In the genomic region with DNA sequence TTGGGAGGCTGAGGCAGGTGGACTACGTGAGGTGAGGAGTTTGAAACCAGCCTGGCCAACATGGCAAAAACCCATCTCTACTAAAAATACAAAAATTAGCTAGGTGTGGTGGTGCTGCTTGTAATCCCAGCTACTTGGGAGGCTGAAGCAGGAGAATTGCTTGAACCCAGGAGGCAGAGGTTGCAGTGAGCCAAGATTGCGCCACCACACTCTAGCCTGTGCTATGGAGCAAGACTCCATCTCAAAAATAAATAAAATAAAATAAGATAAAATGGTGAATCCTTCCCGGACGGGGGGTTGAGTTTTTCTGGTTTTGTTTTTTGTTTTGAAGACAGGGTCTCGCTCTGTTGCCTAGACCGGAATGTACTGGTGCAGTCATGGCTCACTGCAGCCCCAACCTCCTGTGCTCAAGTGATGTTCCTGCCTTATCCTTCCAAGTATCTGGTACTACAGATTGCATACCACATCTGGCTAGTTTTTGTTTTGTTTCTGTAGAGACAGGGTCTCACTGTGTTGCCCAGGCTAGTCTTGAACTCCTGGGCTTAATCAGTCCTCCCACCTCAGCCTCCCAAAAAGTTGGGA, we compare ENCODE assay signal across 10 cellular contexts. TPM values are rescaled to one million over a fixed set of nuclear protein-coding genes. Genes with fewer than 3 reads are reported as not detected.
DNase-seq lines count a peak whose midpoint lies in the region; ATAC-seq, FAIRE-seq and TF ChIP-seq lines count a peak whose summit lies in the region.
"Not testable (repeated sequence)": the region's sequence is repeated elsewhere in the genome, so short reads cannot be mapped to it uniquely, and the experiment has no call there.
"Had no signal": no experiment of that assay in that cellular context is flagged by ENCODE, and none has a peak within 500 bp of the region (broad histone marks: within the 10 kb centered on the region; RNA-seq: fewer than 3 reads in every experiment).

No MANE protein-coding gene starts in this region.

- peaks cover 77% of the 10 kb centered on the region for H3K4me1 ChIP-seq in BLaER1
- H3K4me1 ChIP-seq in GM12878 (ENCODE audit: control insufficient read depth, insufficient read depth, low read length): peaks cover 37% of the 10 kb centered on the region

- not testable (repeated sequence) for H3K27me3 Mint-ChIP-seq in T-cell; activated naive CD4-positive, alpha-beta T cell treated with anti-CD3 and anti-CD28 coated beads for 36 hours (ENCODE audit: low read depth); naive B cell; stimulated activated naive CD8-positive, alpha-beta T cell treated with anti-CD3 and anti-CD28 coated beads, Interleukin-15, Interleukin-2, amounts not matched to agents 100 ng/mL and 50 ng/mL, for 24 hours

- peak; percentile 89 for DNase-seq in NAMALWA (ENCODE audit: low spot score)
- DNase-seq in T-cell; activated naive CD4-positive, alpha-beta T cell treated with anti-CD3 and anti-CD28 coated beads for 36 hours; GM12878 (ENCODE audit: low read depth, low spot score): not testable (repeated sequence)
- peak; percentile 62 for DNase-seq in naive B cell

- H3K36me3 Mint-ChIP-seq in T-cell; activated naive CD4-positive, alpha-beta T cell treated with anti-CD3 and anti-CD28 coated beads for 36 hours (ENCODE audit: low read depth); naive B cell; stimulated activated naive CD8-positive, alpha-beta T cell treated with anti-CD3 and anti-CD28 coated beads, Interleukin-15, Interleukin-2, amounts not matched to agents 100 ng/mL and 50 ng/mL, for 24 hours (ENCODE audit: low read depth): not testable (repeated sequence)

- 96% methylated on average over 6 of the region's 6 CpGs for WGBS in GM12878 (ENCODE audit: insufficient coverage, insufficient replicate concordance, low lambda C conversion rate, missing lambda C conversion rate)

- H3K4me2 ChIP-seq in BLaER1: peak overlapping the region; percentile 82
- H3K4me2 ChIP-seq in GM12878 (ENCODE audit: control insufficient read depth, insufficient read depth): peak overlapping the region; percentile 20; the same call in 1 of the 2 replicates

- H4K20me1 ChIP-seq in BLaER1; GM12878 (ENCODE audit: control insufficient read depth, insufficient read depth): not testable (repeated sequence)

- not testable (repeated sequence) for H3K9me3 Mint-ChIP-seq in T-cell; activated naive CD4-positive, alpha-beta T cell treated with anti-CD3 and anti-CD28 coated beads for 36 hours; naive B cell; stimulated activated naive CD8-positive, alpha-beta T cell treated with anti-CD3 and anti-CD28 coated beads, Interleukin-15, Interleukin-2, amounts not matched to agents 100 ng/mL and 50 ng/mL, for 24 hours

- RAD21 ChIA-PET in GM12878 (lab: Charles Lee; ENCODE audit: unreplicated experiment): interaction anchor here (4.5 kb wide), 1 partner anchor 18 kb away, joined by 30 read pairs; no protein-coding TSS in a partner anchor

- TF ChIP-seq EP300 in GM12878 (IDR thresholded peaks at IDR 0.05; ENCODE audit: borderline replicate concordance in 1 of 2, control insufficient read depth in 1 of 2, low read depth in 2 of 2, low read length in 2 of 2): not testable (repeated sequence)

- H3K27me3 ChIP-seq in BLaER1; GM12878 (replicated peaks in 1 of 2; ENCODE audit: control insufficient read depth in 2 of 2, insufficient read depth in 2 of 2, low read length in 1 of 2): not testable (repeated sequence)

- SMC1A ChIA-PET in GM12878 (lab: Charles Lee; ENCODE audit: uncharacterized antibody, unreplicated experiment): interaction anchor here (0.6 to 7.0 kb wide), 4 partner anchors 17 to 184 kb away, joined by 3 to 112 read pairs (median 20); partner anchors contain the start of gene PVRIG

- H3K27ac Mint-ChIP-seq in T-cell (peak overlapping the region; percentile 75 to 81), naive B cell (peak overlapping the region; percentile 92 to 98 (median 97))
- H3K27ac Mint-ChIP-seq in activated naive CD4-positive, alpha-beta T cell treated with anti-CD3 and anti-CD28 coated beads for 36 hours: peak overlapping the region; percentile 56
- peak overlapping the region; percentile 61 for H3K27ac Mint-ChIP-seq in stimulated activated naive CD8-positive, alpha-beta T cell treated with anti-CD3 and anti-CD28 coated beads, Interleukin-15, Interleukin-2, amounts not matched to agents 100 ng/mL and 50 ng/mL, for 24 hours

- H3K36me3 ChIP-seq in BLaER1; GM12878 (ENCODE audit: control insufficient read depth in 2 of 2, insufficient read depth in 2 of 2, low read length in 1 of 2): not testable (repeated sequence)

- not testable (repeated sequence) for H3K9me3 ChIP-seq in BLaER1; GM12878 (replicated peaks; ENCODE audit: control insufficient read depth, insufficient read depth, low read length)

- H3K4me3 ChIP-seq in BLaER1: peak overlapping the region; percentile 39
- not testable (repeated sequence) for H3K4me3 ChIP-seq in GM12878

- H3K4me1 Mint-ChIP-seq in T-cell: peaks cover 35 to 45% (median 43%) of the 10 kb centered on the region in 3 donors
- peaks cover 55% of the 10 kb centered on the region for H3K4me1 Mint-ChIP-seq in activated naive CD4-positive, alpha-beta T cell treated with anti-CD3 and anti-CD28 coated beads for 36 hours (ENCODE audit: low read depth)
- peaks cover 59 to 79% (median 68%) of the 10 kb centered on the region in 3 donors for H3K4me1 Mint-ChIP-seq in naive B cell
- peaks cover 52% of the 10 kb centered on the region for H3K4me1 Mint-ChIP-seq in stimulated activated naive CD8-positive, alpha-beta T cell treated with anti-CD3 and anti-CD28 coated beads, Interleukin-15, Interleukin-2, amounts not matched to agents 100 ng/mL and 50 ng/mL, for 24 hours (ENCODE audit: low read depth)

- peak overlapping the region; percentile 89 for H3K27ac ChIP-seq in BLaER1
- H3K27ac ChIP-seq in GM12878 (ENCODE audit: control insufficient read depth, insufficient read depth): peak overlapping the region; percentile 42

- H2AFZ ChIP-seq in GM12878 (ENCODE audit: control insufficient read depth, low read depth, low read length): peak overlapping the region; percentile 70

- not testable (repeated sequence) for TF ChIP-seq CTCF in GM12878 (IDR thresholded peaks at IDR 0.05 in 2 of 3, conservative IDR thresholded peaks at IDR 0.05 in 1 of 3; ENCODE audit: control insufficient read depth in 2 of 3, extremely low read depth in 1 of 3, insufficient read depth in 1 of 3, low read depth in 3 of 3, low read length in 3 of 3)

- not testable (repeated sequence) for FAIRE-seq in GM12878 (lab: Jason Lieb, UNC)

- CTCF ChIA-PET in T-cell (lab: Charles Lee): not testable (repeated sequence)
- CTCF ChIA-PET in activated naive CD4-positive, alpha-beta T cell treated with anti-CD3 and anti-CD28 coated beads for 36 hours (lab: Charles Lee): interaction anchor here (0.6 to 4.9 kb wide), 6 partner anchors 17 to 87 kb away, joined by 3 to 17 read pairs (median 4); no protein-coding TSS in a partner anchor
- CTCF ChIA-PET in GM12878 (lab: Yijun Ruan, JAX): interaction anchor here (3.0 to 7.0 kb wide), 3 partner anchors 17 to 59 kb away, joined by 10 to 65 read pairs (median 56); no protein-coding TSS in a partner anchor

- not testable (repeated sequence) for BruUV-seq in GM12878 (replicated peaks; lab: Mats Ljungman, UMichigan)

- intact Hi-C loops in activated naive CD4-positive, alpha-beta T cell treated with anti-CD3 and anti-CD28 coated beads for 36 hours (cut with micrococcal nuclease); GM12878 (cut with micrococcal nuclease; ENCODE audit: unreplicated experiment): not testable (repeated sequence)

- peak overlapping the region; percentile 70 for H3K9ac ChIP-seq in BLaER1
- H3K9ac ChIP-seq in GM12878 (ENCODE audit: control insufficient read depth, insufficient read depth, low read length): peak overlapping the region; percentile 12; the same call in 1 of the 2 replicates

- H3K4me3 Mint-ChIP-seq in T-cell (peak overlapping the region in 1 of 3 donors; percentile 32), naive B cell (peak overlapping the region; percentile 17 to 84 (median 74))
- not testable (repeated sequence) for H3K4me3 Mint-ChIP-seq in activated naive CD4-positive, alpha-beta T cell treated with anti-CD3 and anti-CD28 coated beads for 36 hours; stimulated activated naive CD8-positive, alpha-beta T cell treated with anti-CD3 and anti-CD28 coated beads, Interleukin-15, Interleukin-2, amounts not matched to agents 100 ng/mL and 50 ng/mL, for 24 hours

- ATAC-seq in GM21825 (IDR thresholded peaks at IDR 0.05; ENCODE audit: unreplicated experiment) (peak; percentile 46), naive B cell (ENCODE audit: low read depth in 2 of 2) (peak; percentile 83 to 87)
- ATAC-seq in T-cell (replicated peaks in 1 of 4); GM12878: not testable (repeated sequence)

- H3K79me2 ChIP-seq in GM12878 (ENCODE audit: control insufficient read depth, insufficient read depth, low read length): not testable (repeated sequence)

- TF ChIP-seq POLR2A in GM12878 (IDR thresholded peaks at IDR 0.05; ENCODE audit: low read depth, low read length): not testable (repeated sequence)

- in situ Hi-C loops in GM12878 (cut with MboI): not testable (repeated sequence)

- not testable (repeated sequence) for TF ChIP-seq RAD21 in GM12878 (IDR thresholded peaks at IDR 0.05; ENCODE audit: insufficient read depth, low read depth, low read length)

- POLR2A ChIA-PET in T-cell (lab: Charles Lee): not testable (repeated sequence)
- POLR2A ChIA-PET in GM12878 (lab: Charles Lee): interaction anchor here (5.8 kb wide), 1 partner anchor 17 kb away, joined by 60 read pairs; no protein-coding TSS in a partner anchor

RNA-seq across cellular contexts. Expression of gene STAG3, which starts 14.7 kb away (rescaled TPM):
- total RNA-seq in T-cell (1 to 10 TPM; 4.8 to 8.7 (median 7.3) TPM), GM12878 (2014; rRNA removed) (101 and 122 TPM in 2 replicates), GM12878 (2014; rRNA removed; fragmentation: Illumina TruSeq; extraction: Trizol) (123 and 133 TPM in 2 replicates), GM12878 (2021) (78.7 and 81.7 TPM in 2 replicates)
- 10 to 100 TPM; 38.4 to 41.0 TPM for total RNA-seq in activated naive CD4-positive, alpha-beta T cell treated with anti-CD3 and anti-CD28 coated beads for 36 hours
- total RNA-seq in GM12878 (2013; cell fraction: nucleolus; rRNA removed): 33.8 and 37.8 TPM in 2 replicates
- polyA plus RNA-seq in GM12878 (2011; ENCODE audit: low read depth): 221 TPM
- polyA plus RNA-seq in GM12878 (2011; rRNA removed) (73.0 and 90.4 TPM in 2 replicates), GM12878 (2014; fragmentation: Illumina TruSeq; extraction: Trizol) (178 and 192 TPM in 2 replicates), GM12878 (2014; fragmentation: Nextera tagmentation; extraction: Ambion mirVana) (100 to 1,000 TPM; 281 to 306 TPM), GM12878 (2014; rRNA removed) (112 and 153 TPM in 2 replicates), GM12878 (2016; fragmentation: Nextera tagmentation; extraction: Ambion mirVana) (100 to 1,000 TPM; 112 to 116 TPM), naive B cell (ENCODE audit: low read depth in 6 of 6) (100 to 1,000 TPM in 5 of 6 donors, 10 to 100 TPM in 1; 97.1 to 221 (median 129) TPM)
- 47.6 and 55.0 TPM in 2 replicates for polyA plus RNA-seq in GM12878 (2011; cell fraction: cytosol; rRNA removed)
- 22.6 and 31.0 TPM in 2 replicates for polyA plus RNA-seq in GM12878 (2011; cell fraction: nucleus; rRNA removed)
- 158 and 173 TPM in 2 replicates for polyA plus RNA-seq in GM12878 (2012)
- polyA minus RNA-seq in GM12878 (2011; rRNA and poly(A)+ RNA removed): 14.5 and 19.5 TPM in 2 replicates
- 5.3 and 6.7 TPM in 2 replicates for polyA minus RNA-seq in GM12878 (2011; cell fraction: cytosol; rRNA and poly(A)+ RNA removed)
- polyA minus RNA-seq in GM12878 (2011; cell fraction: nucleus; rRNA and poly(A)+ RNA removed): 12.2 and 15.6 TPM in 2 replicates

RNA-seq across cellular contexts. Expression of gene GPC2, which starts 15.2 kb away (rescaled TPM):
- total RNA-seq in T-cell: 10 to 100 TPM; 12.4 to 37.0 (median 26.3) TPM
- total RNA-seq in activated naive CD4-positive, alpha-beta T cell treated with anti-CD3 and anti-CD28 coated beads for 36 hours: 1 to 10 TPM; 7.6 to 9.5 TPM
- 4.9 and 6.6 TPM in 2 replicates for total RNA-seq in GM12878 (2013; cell fraction: nucleolus; rRNA removed)
- total RNA-seq in GM12878 (2014; rRNA removed): 3.0 and 3.9 TPM in 2 replicates
- total RNA-seq in GM12878 (2014; rRNA removed; fragmentation: Illumina TruSeq; extraction: Trizol): 0.85 and 0.92 TPM in 2 replicates
- total RNA-seq in GM12878 (2021): 3.9 and 5.1 TPM in 2 replicates
- 1.6 TPM for polyA plus RNA-seq in GM12878 (2011; ENCODE audit: low read depth)
- 0.45 and 0.65 TPM in 2 replicates for polyA plus RNA-seq in GM12878 (2011; rRNA removed)
- polyA plus RNA-seq in GM12878 (2011; cell fraction: cytosol; rRNA removed): 1.0 and 1.7 TPM in 2 replicates
- 4.8 and 5.6 TPM in 2 replicates for polyA plus RNA-seq in GM12878 (2011; cell fraction: nucleus; rRNA removed)
- 1.3 and 1.4 TPM in 2 replicates for polyA plus RNA-seq in GM12878 (2012)
- 0.24 and 0.98 TPM in 2 replicates for polyA plus RNA-seq in GM12878 (2014; fragmentation: Illumina TruSeq; extraction: Trizol)
- polyA plus RNA-seq in GM12878 (2014; fragmentation: Nextera tagmentation; extraction: Ambion mirVana): under 1 TPM; 0.19 to 0.24 TPM
- 4.3 and 6.3 TPM in 2 replicates for polyA plus RNA-seq in GM12878 (2014; rRNA removed)
- under 1 TPM; 0.48 to 0.68 TPM for polyA plus RNA-seq in GM12878 (2016; fragmentation: Nextera tagmentation; extraction: Ambion mirVana)
- 0.22 and 1.0 TPM in 2 replicates for polyA minus RNA-seq in GM12878 (2011; rRNA and poly(A)+ RNA removed)
- polyA minus RNA-seq in GM12878 (2011; cell fraction: cytosol; rRNA and poly(A)+ RNA removed): 0.83 and 1.7 TPM in 2 replicates
- 2.4 and 3.5 TPM in 2 replicates for polyA minus RNA-seq in GM12878 (2011; cell fraction: nucleus; rRNA and poly(A)+ RNA removed)
- polyA plus RNA-seq in naive B cell (ENCODE audit: low read depth in 6 of 6): under 1 TPM in 4 of 6 donors, not detected in 2; 0.18 to 0.84 (median 0.28) TPM
- polyA plus RNA-seq: CD14-positive monocyte had no signal

RNA-seq across cellular contexts. Expression of gene GAL3ST4, which starts 24.0 kb away (rescaled TPM):
- total RNA-seq in T-cell (10 to 100 TPM; 10.5 to 29.7 (median 18.0) TPM), GM12878 (2014; rRNA removed) (0.98 and 1.1 TPM in 2 replicates), GM12878 (2014; rRNA removed; fragmentation: Illumina TruSeq; extraction: Trizol) (0.83 and 1.1 TPM in 2 replicates), GM12878 (2021) (1.3 and 2.0 TPM in 2 replicates)
- total RNA-seq in activated naive CD4-positive, alpha-beta T cell treated with anti-CD3 and anti-CD28 coated beads for 36 hours: 1 to 10 TPM; 6.2 to 6.5 TPM
- total RNA-seq in GM12878 (2013; cell fraction: nucleolus; rRNA removed): 1.4 and 2.9 TPM in 2 replicates
- polyA plus RNA-seq in GM12878 (2011; ENCODE audit: low read depth): 1.2 TPM
- polyA plus RNA-seq in GM12878 (2011; rRNA removed) (0.66 and 1.2 TPM in 2 replicates), GM12878 (2014; fragmentation: Illumina TruSeq; extraction: Trizol) (1.6 and 2.3 TPM in 2 replicates), GM12878 (2014; fragmentation: Nextera tagmentation; extraction: Ambion mirVana) (under 1 TPM; 0.29 to 0.55 TPM), GM12878 (2014; rRNA removed) (2.8 TPM in 2 replicates), GM12878 (2016; fragmentation: Nextera tagmentation; extraction: Ambion mirVana) (1 to 10 TPM; 4.9 to 6.1 TPM), naive B cell (ENCODE audit: low read depth in 6 of 6) (under 1 TPM in 5 of 6 donors, not detected in 1; 0.13 to 0.40 (median 0.23) TPM)
- 1.6 and 2.1 TPM in 2 replicates for polyA plus RNA-seq in GM12878 (2011; cell fraction: cytosol; rRNA removed)
- 2.6 and 2.7 TPM in 2 replicates for polyA plus RNA-seq in GM12878 (2011; cell fraction: nucleus; rRNA removed)
- 2.2 and 2.5 TPM in 2 replicates for polyA plus RNA-seq in GM12878 (2012)
- 0.88 and 1.3 TPM in 2 replicates for polyA minus RNA-seq in GM12878 (2011; rRNA and poly(A)+ RNA removed)
- 0.73 and 1.5 TPM in 2 replicates for polyA minus RNA-seq in GM12878 (2011; cell fraction: cytosol; rRNA and poly(A)+ RNA removed)
- 0.36 and 0.67 TPM in 2 replicates for polyA minus RNA-seq in GM12878 (2011; cell fraction: nucleus; rRNA and poly(A)+ RNA removed)
- polyA plus RNA-seq: CD14-positive monocyte had no signal

RNA-seq across cellular contexts. Expression of gene PVRIG, which starts 27.4 kb away (rescaled TPM):
- total RNA-seq in T-cell: 10 to 100 TPM; 45.0 to 96.8 (median 78.0) TPM
- total RNA-seq in activated naive CD4-positive, alpha-beta T cell treated with anti-CD3 and anti-CD28 coated beads for 36 hours: 10 to 100 TPM; 22.7 to 22.8 TPM
- 20.3 and 21.7 TPM in 2 replicates for total RNA-seq in GM12878 (2013; cell fraction: nucleolus; rRNA removed)
- total RNA-seq in GM12878 (2014; rRNA removed): 25.6 and 29.8 TPM in 2 replicates
- total RNA-seq in GM12878 (2014; rRNA removed; fragmentation: Illumina TruSeq; extraction: Trizol): 5.2 and 7.7 TPM in 2 replicates
- total RNA-seq in GM12878 (2021): 27.4 and 27.7 TPM in 2 replicates
- polyA plus RNA-seq in GM12878 (2011; ENCODE audit: low read depth): 3.7 TPM
- polyA plus RNA-seq in GM12878 (2011; rRNA removed): 3.1 and 8.4 TPM in 2 replicates
- polyA plus RNA-seq in GM12878 (2011; cell fraction: cytosol; rRNA removed): 14.7 and 23.1 TPM in 2 replicates
- 21.8 and 23.1 TPM in 2 replicates for polyA plus RNA-seq in GM12878 (2011; cell fraction: nucleus; rRNA removed)
- 13.9 and 14.6 TPM in 2 replicates for polyA plus RNA-seq in GM12878 (2012)
- polyA plus RNA-seq in GM12878 (2014; fragmentation: Illumina TruSeq; extraction: Trizol): 0.38 and 3.9 TPM in 2 replicates
- 1 to 10 TPM; 1.3 to 3.6 TPM for polyA plus RNA-seq in GM12878 (2014; fragmentation: Nextera tagmentation; extraction: Ambion mirVana)
- 39.4 and 41.4 TPM in 2 replicates for polyA plus RNA-seq in GM12878 (2014; rRNA removed)
- 10 to 100 TPM; 43.9 to 44.0 TPM for polyA plus RNA-seq in GM12878 (2016; fragmentation: Nextera tagmentation; extraction: Ambion mirVana)
- 1.7 and 6.8 TPM in 2 replicates for polyA minus RNA-seq in GM12878 (2011; rRNA and poly(A)+ RNA removed)
- polyA minus RNA-seq in GM12878 (2011; cell fraction: cytosol; rRNA and poly(A)+ RNA removed): 5.3 and 7.0 TPM in 2 replicates
- 10.0 and 16.9 TPM in 2 replicates for polyA minus RNA-seq in GM12878 (2011; cell fraction: nucleus; rRNA and poly(A)+ RNA removed)
- 10 to 100 TPM; 37.5 to 67.4 (median 56.4) TPM for polyA plus RNA-seq in naive B cell (ENCODE audit: low read depth in 6 of 6)
- total RNA-seq: SJCRH30 had no signal

RNA-seq across cellular contexts. Expression of gene TRAPPC14, which starts 33.8 kb away (rescaled TPM):
- 10 to 100 TPM; 52.0 to 97.2 (median 79.0) TPM for total RNA-seq in T-cell
- 10 to 100 TPM; 21.2 to 21.6 TPM for total RNA-seq in activated naive CD4-positive, alpha-beta T cell treated with anti-CD3 and anti-CD28 coated beads for 36 hours
- 15.4 and 27.3 TPM in 2 replicates for total RNA-seq in GM12878 (2013; cell fraction: nucleolus; rRNA removed)
- 17.3 and 18.2 TPM in 2 replicates for total RNA-seq in GM12878 (2014; rRNA removed)
- 7.5 and 7.6 TPM in 2 replicates for total RNA-seq in GM12878 (2014; rRNA removed; fragmentation: Illumina TruSeq; extraction: Trizol)
- 22.3 and 24.7 TPM in 2 replicates for total RNA-seq in GM12878 (2021)
- 10.8 TPM for polyA plus RNA-seq in GM12878 (2011; ENCODE audit: low read depth)
- 1.8 and 4.2 TPM in 2 replicates for polyA plus RNA-seq in GM12878 (2011; rRNA removed)
- 5.4 and 6.4 TPM in 2 replicates for polyA plus RNA-seq in GM12878 (2011; cell fraction: cytosol; rRNA removed)
- polyA plus RNA-seq in GM12878 (2011; cell fraction: nucleus; rRNA removed): 52.5 and 85.1 TPM in 2 replicates
- 10.9 and 15.1 TPM in 2 replicates for polyA plus RNA-seq in GM12878 (2012)
- polyA plus RNA-seq in GM12878 (2014; fragmentation: Illumina TruSeq; extraction: Trizol): 7.5 and 10.8 TPM in 2 replicates
- polyA plus RNA-seq in GM12878 (2014; fragmentation: Nextera tagmentation; extraction: Ambion mirVana): 1 to 10 TPM in 1 of 2 experiments, under 1 TPM in 1; 0.21 to 1.3 TPM
- polyA plus RNA-seq in GM12878 (2014; rRNA removed): 17.3 and 22.3 TPM in 2 replicates
- polyA plus RNA-seq in GM12878 (2016; fragmentation: Nextera tagmentation; extraction: Ambion mirVana): 1 to 10 TPM; 7.3 TPM
- polyA minus RNA-seq in GM12878 (2011; rRNA and poly(A)+ RNA removed): 2.6 and 8.6 TPM in 2 replicates
- 1.7 and 3.1 TPM in 2 replicates for polyA minus RNA-seq in GM12878 (2011; cell fraction: cytosol; rRNA and poly(A)+ RNA removed)
- 15.1 and 23.3 TPM in 2 replicates for polyA minus RNA-seq in GM12878 (2011; cell fraction: nucleus; rRNA and poly(A)+ RNA removed)
- polyA plus RNA-seq in naive B cell (ENCODE audit: low read depth in 6 of 6): 1 to 10 TPM; 2.0 to 9.1 (median 3.3) TPM
